In the genomic region with DNA sequence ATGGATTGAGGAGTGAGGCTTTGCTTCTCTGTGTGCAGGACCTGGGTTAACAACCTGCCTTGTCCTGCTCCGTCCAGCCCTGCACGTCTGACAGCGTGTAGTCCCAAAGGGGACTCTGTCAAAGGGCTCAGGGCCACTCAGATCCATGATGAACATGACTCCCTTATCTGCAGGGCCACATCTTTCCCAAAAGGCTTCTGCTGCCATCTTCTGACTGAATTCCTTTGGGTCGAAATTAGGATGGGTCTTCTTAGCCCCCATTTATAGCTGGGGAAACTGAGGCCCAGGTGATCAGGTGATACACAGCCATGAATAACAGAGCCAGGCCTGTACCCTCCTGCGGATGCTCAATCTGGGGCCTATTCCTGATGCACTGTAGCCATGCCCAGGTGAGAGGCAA, we compare ENCODE assay signal across 9 cellular contexts.
"Had no signal": no experiment of that assay in that cellular context is flagged by ENCODE, and none has a peak within 500 bp of the region (broad histone marks: within the 10 kb centered on the region; RNA-seq: fewer than 3 reads in every experiment).

No MANE protein-coding gene starts in this region.

- H3K4me3 ChIP-seq: GM23338 had no signal

- DNase-seq: H9, HCEC 1CT, KBM-7 had no signal

- H3K9ac ChIP-seq: KMS-11 had no signal

- H3K4me2 ChIP-seq: GM23338, KMS-11 had no signal

- H2AFZ ChIP-seq: GM23338 had no signal

- H3K27ac ChIP-seq: HL-60, KMS-11 had no signal

- FAIRE-seq: H1, H54, HepG2 had no signal

- ATAC-seq: GM23338, HepG2 had no signal
